In the genomic region with DNA sequence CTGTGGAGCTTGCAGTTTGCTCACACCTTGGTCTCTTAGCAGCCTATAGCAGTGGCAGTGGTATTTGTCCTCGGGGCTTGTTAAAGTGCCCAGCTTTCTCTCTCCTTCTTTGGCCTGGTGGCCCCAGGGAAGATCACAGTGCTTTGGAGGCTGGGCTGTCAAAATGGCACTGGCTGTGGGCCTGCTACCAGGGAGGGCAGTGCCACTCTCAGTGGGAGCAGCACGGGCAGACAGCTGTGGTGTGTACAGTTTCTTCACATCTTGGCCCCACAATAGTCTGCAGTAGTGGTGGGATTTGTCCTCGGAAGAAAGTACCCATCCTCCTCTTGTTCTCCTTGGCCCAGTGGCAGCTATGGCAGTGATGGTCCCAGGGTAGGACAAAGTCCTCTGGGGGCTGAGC, we compare ENCODE assay signal across 18 cellular contexts.
DNase-seq lines count a peak whose midpoint lies in the region; ATAC-seq, FAIRE-seq and TF ChIP-seq lines count a peak whose summit lies in the region.
"Had no signal": no experiment of that assay in that cellular context is flagged by ENCODE, and none has a peak within 500 bp of the region (broad histone marks: within the 10 kb centered on the region; RNA-seq: fewer than 3 reads in every experiment).

No MANE protein-coding gene starts in this region.

- H3K23ac ChIP-seq in IMR-90 (ENCODE audit: low read depth, low read length), result no peak overlapping the region
- H3K23ac ChIP-seq in mesendoderm (ENCODE audit: low read length), result no peak overlapping the region

- BruUV-seq in IMR-90 (replicated peaks; lab: Mats Ljungman, UMichigan), result no TSS peak

- no peak for FAIRE-seq in H54 (lab: Jason Lieb, UNC)
- FAIRE-seq: GM12892, H1, K562 had no signal

- TF ChIP-seq POLR2A in IMR-90 (IDR thresholded peaks at IDR 0.05; ENCODE audit: low read depth, low read length), result no peak
- TF ChIP-seq POLR2A in testis (IDR thresholded peaks at IDR 0.05), result no peak
- TF ChIP-seq POLR2A in transverse colon (IDR thresholded peaks at IDR 0.05), result no peak
- no peak for TF ChIP-seq POLR2A in H54 (IDR thresholded peaks at IDR 0.05; ENCODE audit: low read depth, low read length)

- no peaks in the 10 kb centered on the region for H3K36me3 ChIP-seq in IMR-90 (ENCODE audit: control insufficient read depth, insufficient read depth, low read length)
- H3K36me3 ChIP-seq in mesendoderm (ENCODE audit: control insufficient read depth, insufficient read depth, low read length), result no peaks in the 10 kb centered on the region
- H3K36me3 ChIP-seq in testis (ENCODE audit: low read depth, missing control alignments), result no peaks in the 10 kb centered on the region
- no peaks in the 10 kb centered on the region for H3K36me3 ChIP-seq in transverse colon
- H3K36me3 ChIP-seq: BLaER1 treated with 17β-estradiol and CSF1 and Interleukin-3, amounts not matched to agents 10 nM and 100 nM; HAP-1 had no signal

- H3K4me3 ChIP-seq in IMR-90 (ENCODE audit: insufficient read depth, low read depth, low read length) (no peak overlapping the region), mesendoderm (ENCODE audit: low read length) (no peak overlapping the region), testis (no peak overlapping the region), transverse colon (no peak overlapping the region)
- H3K4me3 ChIP-seq: BLaER1 treated with 17β-estradiol and CSF1 and Interleukin-3, amounts not matched to agents 10 nM and 100 nM; HAP-1; K562 had no signal

- no peak overlapping the region for H2AK9ac ChIP-seq in IMR-90 (replicated peaks; ENCODE audit: low read depth, low read length, poor library complexity)

- CTCF ChIA-PET in IMR-90 (lab: Yijun Ruan, JAX), result interaction anchor here (0.6 kb wide), 1 partner anchor 9 kb away, joined by 4 read pairs; no protein-coding TSS in a partner anchor

- H2BK15ac ChIP-seq in IMR-90 (ENCODE audit: low read depth, low read length), result no peak overlapping the region
- no peak overlapping the region for H2BK15ac ChIP-seq in mesendoderm (replicated peaks; ENCODE audit: low read depth)

- H3K27me3 ChIP-seq in IMR-90 (ENCODE audit: control insufficient read depth, insufficient read depth, low read length) (no peaks in the 10 kb centered on the region), mesendoderm (ENCODE audit: insufficient read depth, low read length, poor library complexity) (no peaks in the 10 kb centered on the region), testis (no peaks in the 10 kb centered on the region), transverse colon (no peaks in the 10 kb centered on the region)
- H3K27me3 ChIP-seq: BLaER1 treated with 17β-estradiol and CSF1 and Interleukin-3, amounts not matched to agents 10 nM and 100 nM had no signal

- TF ChIP-seq EP300 in transverse colon (IDR thresholded peaks at IDR 0.05; ENCODE audit: low read depth), result no peak

- H3K4me3 Mint-ChIP-seq in stimulated activated naive CD8-positive, alpha-beta T cell treated with anti-CD3 and anti-CD28 coated beads, Interleukin-15, amount 100 ng/mL, for 72 hours, result no peak overlapping the region
- H3K4me3 Mint-ChIP-seq: B cell; CD8-positive, alpha-beta T cell had no signal

- peaks cover 7% of the 10 kb centered on the region for H3K27me3 Mint-ChIP-seq in stimulated activated naive CD8-positive, alpha-beta T cell treated with anti-CD3 and anti-CD28 coated beads, Interleukin-15, amount 100 ng/mL, for 72 hours
- H3K27me3 Mint-ChIP-seq: B cell had no signal

- H3K56ac ChIP-seq in IMR-90 (ENCODE audit: extremely low read depth, insufficient read depth, low read length) (no peak overlapping the region), mesendoderm (ENCODE audit: low read length) (no peak overlapping the region)

- H3K27ac ChIP-seq in IMR-90 (ENCODE audit: insufficient read depth, low read length) (no peak overlapping the region), mesendoderm (ENCODE audit: low read depth, low read length) (no peak overlapping the region), testis (peak overlapping the region; percentile 40 to 51), transverse colon (no peak overlapping the region)
- H3K27ac ChIP-seq: BLaER1 treated with 17β-estradiol and CSF1 and Interleukin-3, amounts not matched to agents 10 nM and 100 nM; HL-60 had no signal

- TF ChIP-seq CTCF in IMR-90 (conservative IDR thresholded peaks at IDR 0.05; ENCODE audit: low read depth, low read length) (no peak), testis (IDR thresholded peaks at IDR 0.05) (no peak), transverse colon (IDR thresholded peaks at IDR 0.05) (no peak)

- H3K9me1 ChIP-seq in IMR-90 (ENCODE audit: insufficient read depth, low read length), result 0 out of 2 replicates have a peak, but pooled peaks cover 2% of the 10 kb centered on the region

- H3K4me1 Mint-ChIP-seq in stimulated activated naive CD8-positive, alpha-beta T cell treated with anti-CD3 and anti-CD28 coated beads, Interleukin-15, amount 100 ng/mL, for 72 hours, result no peaks in the 10 kb centered on the region
- H3K4me1 Mint-ChIP-seq: B cell had no signal

- H3K9me3 ChIP-seq in IMR-90 (ENCODE audit: control insufficient read depth, insufficient read depth, low read length) (no peaks in the 10 kb centered on the region), testis (no peaks in the 10 kb centered on the region), transverse colon (no peaks in the 10 kb centered on the region)
- H3K9me3 ChIP-seq: HAP-1 had no signal

- no peak overlapping the region for H3K9ac ChIP-seq in IMR-90 (ENCODE audit: low read depth, low read length)
- no peak overlapping the region for H3K9ac ChIP-seq in mesendoderm (ENCODE audit: low read length)
- H3K9ac ChIP-seq: BLaER1 treated with 17β-estradiol and CSF1 and Interleukin-3, amounts not matched to agents 10 nM and 100 nM had no signal

- intact Hi-C loops in IMR-90 (cut with micrococcal nuclease) (no loop called here), testis (cut with DNase I; ENCODE audit: low total_unique reads) (no loop called here), transverse colon (cut with DNase I; ENCODE audit: low total_unique reads) (loop anchor here (5.0 kb wide), 1 partner anchor 635 kb away; no protein-coding TSS in a partner anchor)

- H4K8ac ChIP-seq in IMR-90 (ENCODE audit: low read depth in 2 of 2, low read length in 2 of 2) (no peak overlapping the region), mesendoderm (ENCODE audit: low read depth, low read length) (no peak overlapping the region)

- H3K4me1 ChIP-seq in IMR-90 (ENCODE audit: control insufficient read depth, insufficient read depth, low read length), result no peaks in the 10 kb centered on the region
- H3K4me1 ChIP-seq in mesendoderm (ENCODE audit: control insufficient read depth, low read depth, low read length), result no peaks in the 10 kb centered on the region
- H3K4me1 ChIP-seq in testis, result peaks cover 11% of the 10 kb centered on the region
- no peaks in the 10 kb centered on the region for H3K4me1 ChIP-seq in transverse colon
- H3K4me1 ChIP-seq: BLaER1 treated with 17β-estradiol and CSF1 and Interleukin-3, amounts not matched to agents 10 nM and 100 nM; HAP-1 had no signal

- H3K27ac Mint-ChIP-seq in stimulated activated naive CD8-positive, alpha-beta T cell treated with anti-CD3 and anti-CD28 coated beads, Interleukin-15, amount 100 ng/mL, for 72 hours, result no peak overlapping the region
- H3K27ac Mint-ChIP-seq: B cell; CD8-positive, alpha-beta T cell had no signal

- H3K79me1 ChIP-seq in IMR-90 (ENCODE audit: low read depth in 1 of 2, low read length in 2 of 2), result no peaks in the 10 kb centered on the region
- no peaks in the 10 kb centered on the region for H3K79me1 ChIP-seq in mesendoderm (ENCODE audit: low read length)

- no peak overlapping the region for H4K91ac ChIP-seq in IMR-90 (ENCODE audit: insufficient read depth, low read depth, low read length)

- H4K20me1 ChIP-seq in IMR-90 (ENCODE audit: insufficient read depth, low read length), result no peaks in the 10 kb centered on the region
- H4K20me1 ChIP-seq: BLaER1 treated with 17β-estradiol and CSF1 and Interleukin-3, amounts not matched to agents 10 nM and 100 nM had no signal

- peaks cover 12 to 14% of the 10 kb centered on the region in 2 donors for H3K9me3 Mint-ChIP-seq in stimulated activated naive CD8-positive, alpha-beta T cell treated with anti-CD3 and anti-CD28 coated beads, Interleukin-15, amount 100 ng/mL, for 72 hours

- POLR2A ChIA-PET in IMR-90 (lab: Charles Lee; ENCODE audit: unreplicated experiment), result no interaction called here

- H2AK5ac ChIP-seq in IMR-90 (ENCODE audit: low read depth, low read length), result no peak overlapping the region
- H2AK5ac ChIP-seq in mesendoderm (ENCODE audit: low read length), result no peak overlapping the region

- H3K4me2 ChIP-seq in IMR-90 (ENCODE audit: low read depth, low read length) (no peak overlapping the region), mesendoderm (ENCODE audit: low read length) (no peak overlapping the region)
- H3K4me2 ChIP-seq: BLaER1 treated with 17β-estradiol and CSF1 and Interleukin-3, amounts not matched to agents 10 nM and 100 nM had no signal

- no peak for DNase-seq in IMR-90
- DNase-seq in RPMI8226, result peak; percentile 21
- DNase-seq in mesendoderm, result peak; percentile 8
- DNase-seq in testis, result peak; percentile 81
- no peak for DNase-seq in transverse colon
- DNase-seq in H54 (ENCODE audit: insufficient read length, low spot score), result no peak
- DNase-seq in stimulated activated naive CD8-positive, alpha-beta T cell treated with anti-CD3 and anti-CD28 coated beads, Interleukin-15, amount 100 ng/mL, for 72 hours, result no peak
- DNase-seq: Calu3; CD8-positive, alpha-beta T cell; DMS79 treated with DMSO at 0.1 percent for 48 hours; GDM1 had no signal

- no peak overlapping the region for H2BK120ac ChIP-seq in IMR-90 (ENCODE audit: low read depth, low read length)
- no peak overlapping the region for H2BK120ac ChIP-seq in mesendoderm (ENCODE audit: low read depth, low read length)

- no peak overlapping the region for H4K5ac ChIP-seq in IMR-90 (ENCODE audit: low read depth, low read length)
- no peak overlapping the region for H4K5ac ChIP-seq in mesendoderm (ENCODE audit: low read length)

- dilution Hi-C loops in IMR-90 (cut with HindIII; ENCODE audit: low sequenced_read_pairs, unreplicated experiment), result no loop called here

- H3K4ac ChIP-seq in IMR-90 (ENCODE audit: low read depth, low read length) (no peak overlapping the region), mesendoderm (ENCODE audit: low read depth, low read length) (no peak overlapping the region)

- no peaks in the 10 kb centered on the region for H3K79me2 ChIP-seq in mesendoderm (ENCODE audit: control insufficient read depth, insufficient read depth, low read length)

- no peak overlapping the region for H2BK5ac ChIP-seq in IMR-90 (ENCODE audit: low read depth, low read length, poor library complexity, severe bottlenecking)
- no peak overlapping the region for H2BK5ac ChIP-seq in mesendoderm (ENCODE audit: low read length)

- peak overlapping the region; percentile 49 for H2AFZ ChIP-seq in IMR-90 (replicated peaks; ENCODE audit: low read length, poor library complexity)

- no peak overlapping the region for H3K14ac ChIP-seq in IMR-90 (replicated peaks; ENCODE audit: low read depth, low read length)

- 67% methylated on average over 1 of the region's 3 CpGs; no CpG with 5 or more reads in 1 of the 2 experiments for WGBS in IMR-90 (ENCODE audit: extremely low coverage in 2 of 2, insufficient read length in 1 of 2), 2 experiments
- no CpG with 5 or more reads among the region's 3 CpGs for WGBS in mesendoderm (ENCODE audit: extremely low coverage, insufficient coverage, low lambda C conversion rate)
- WGBS in testis, 2 donors, result 40 to 70% methylated on average over 1 to 3 of the region's 3 CpGs
- 76% methylated on average over 3 of the region's 3 CpGs; no CpG with 5 or more reads in 1 of the 2 donors for WGBS in transverse colon (ENCODE audit: low coverage in 1 of 2), 2 donors

- no peak overlapping the region; the same call in 1 of the 2 replicates for H2BK20ac ChIP-seq in IMR-90 (ENCODE audit: low read depth, low read length)

- no peak for TF ChIP-seq RAD21 in IMR-90 (IDR thresholded peaks at IDR 0.05; ENCODE audit: low read length)

- in situ Hi-C loops in IMR-90 (cut with MboI; ENCODE audit: low sequenced_read_pairs) (no loop called here), transverse colon (cut with MboI; ENCODE audit: low pct_ligation_motif_present in 1 of 4, low pct_unique_long_range_greater_than_20kb in 1 of 4, low sequenced_read_pairs in 3 of 4) (no loop called here)

- H3K18ac ChIP-seq in IMR-90 (ENCODE audit: low read depth, low read length) (no peak overlapping the region), mesendoderm (ENCODE audit: low read length) (no peak overlapping the region)

- ATAC-seq in IMR-90 (ENCODE audit: low read depth), result no peak
- no peak for ATAC-seq in stimulated activated naive CD8-positive, alpha-beta T cell treated with anti-CD3 and anti-CD28 coated beads, Interleukin-15, amount 100 ng/mL, for 72 hours
- ATAC-seq: CD8-positive, alpha-beta T cell; K562 had no signal

Comparison
In these comparisons a context has a peak if more than half of its experiments do, and no peak if none do; other contexts are left out.
1. DNase-seq: peak in RPMI8226 (single experiment), mesendoderm (single experiment) and testis (single experiment); none in IMR-90 (single experiment), transverse colon (single experiment), H54 (single experiment) and stimulated activated naive CD8-positive, alpha-beta T cell treated with anti-CD3 and anti-CD28 coated beads, Interleukin-15, amount 100 ng/mL, for 72 hours (0 of 2).
2. H3K27ac ChIP-seq: peak in testis (2 of 2); none in IMR-90 (single experiment), mesendoderm (single experiment) and transverse colon (0 of 4).